In the genomic region with DNA sequence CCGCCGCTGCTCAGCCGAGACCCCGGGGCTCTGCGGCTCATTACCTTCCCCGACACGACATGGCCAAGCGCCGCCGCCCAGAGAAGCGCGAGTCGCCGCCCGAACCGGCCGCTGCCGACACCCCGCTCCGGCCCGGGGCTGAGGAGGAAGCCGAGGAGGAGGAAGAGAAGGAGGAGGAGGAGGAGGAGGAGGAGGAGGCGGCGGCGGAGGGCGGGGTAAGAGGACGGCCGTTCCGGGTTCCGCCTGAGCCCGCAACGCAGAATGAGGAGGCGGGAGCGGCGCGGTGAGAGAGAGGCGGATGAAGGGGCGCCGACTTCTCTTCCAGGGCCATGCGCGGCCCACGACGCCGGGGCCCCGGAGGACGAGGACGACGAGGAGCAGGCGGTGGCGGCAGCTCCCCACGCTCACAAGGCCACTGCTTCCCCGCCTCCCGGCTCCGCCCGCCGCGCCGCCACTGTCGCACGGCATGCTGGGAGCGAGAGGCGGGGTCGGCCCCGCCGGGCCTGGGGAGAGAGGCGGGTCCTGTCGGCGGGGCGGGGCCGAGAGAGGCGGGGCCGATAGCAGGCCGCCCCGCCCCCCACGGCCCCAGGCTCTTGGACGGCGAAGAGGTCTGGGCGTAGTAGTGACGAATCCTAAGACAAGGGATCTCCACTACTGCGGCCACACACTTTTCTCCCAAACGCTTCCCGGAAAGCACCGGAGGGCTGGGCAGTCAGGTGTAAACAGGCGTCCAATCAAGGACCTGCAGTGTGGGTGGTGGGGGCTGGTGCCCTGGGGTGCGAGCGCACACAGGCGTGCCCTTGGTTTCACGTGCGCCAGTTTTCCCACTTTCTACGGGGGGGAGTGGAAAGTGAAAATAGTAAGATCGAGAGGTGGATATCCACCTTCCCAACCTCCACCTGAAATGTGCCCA, we compare ENCODE assay signal across 8 cellular contexts.
DNase-seq lines count a peak whose midpoint lies in the region; ATAC-seq and TF ChIP-seq lines count a peak whose summit lies in the region.
"Not testable (repeated sequence)": the region's sequence is repeated elsewhere in the genome, so short reads cannot be mapped to it uniquely, and the experiment has no call there.

No MANE protein-coding gene starts in this region.

- H3K9me3 ChIP-seq in suprapubic skin, result not testable (repeated sequence)

- DNase-seq in GF-D8 (lab: John Stamatoyannopoulos, UW) (peak; percentile 74), HFF-Myc (ENCODE audit: extremely low read depth, low read depth) (peak; percentile 78), NAMALWA (ENCODE audit: low spot score) (peak; percentile 87), glutamatergic neuron (peak; percentile 93), omental fat pad (ENCODE audit: low spot score) (peak; percentile 82), suprapubic skin (ENCODE audit: low spot score in 2 of 2) (peak; percentile 91 to 93)
- peak; percentile 94 to 95 for DNase-seq in activated naive CD4-positive, alpha-beta T cell treated with anti-CD3 and anti-CD28 coated beads, Interleukin-2, amount 50 U/mL, for 72 hours (ENCODE audit: low spot score in 2 of 2)

- H3K36me3 Mint-ChIP-seq in activated naive CD4-positive, alpha-beta T cell treated with anti-CD3 and anti-CD28 coated beads, Interleukin-2, amount 50 U/mL, for 72 hours; glutamatergic neuron (ENCODE audit: unreplicated experiment): not testable (repeated sequence)

- WGBS in suprapubic skin, result under 1% methylated on average over 43 of the region's 91 CpGs

- not testable (repeated sequence) for H3K36me3 ChIP-seq in suprapubic skin

- H3K27me3 ChIP-seq in suprapubic skin, result not testable (repeated sequence)

- peaks cover 12% of the 10 kb centered on the region for H3K4me1 ChIP-seq in suprapubic skin

- H3K4me3 Mint-ChIP-seq in glutamatergic neuron (ENCODE audit: unreplicated experiment), result peak overlapping the region; percentile 83

- H3K4me1 Mint-ChIP-seq in glutamatergic neuron (ENCODE audit: low read depth, unreplicated experiment), result not testable (repeated sequence)

- peak; percentile 42 to 59 for TF ChIP-seq POLR2A in suprapubic skin (IDR thresholded peaks at IDR 0.05)

- not testable (repeated sequence) for TF ChIP-seq CTCF in HFF-Myc (IDR thresholded peaks at IDR 0.05; ENCODE audit: low read depth, low read length, missing control alignments); glutamatergic neuron (IDR thresholded peaks at IDR 0.05; ENCODE audit: partially characterized antibody, unreplicated experiment); omental fat pad (IDR thresholded peaks at IDR 0.05); suprapubic skin (IDR thresholded peaks at IDR 0.05)

- H3K27ac ChIP-seq in suprapubic skin, result peak overlapping the region; percentile 96

- H3K27ac Mint-ChIP-seq in activated naive CD4-positive, alpha-beta T cell treated with anti-CD3 and anti-CD28 coated beads, Interleukin-2, amount 50 U/mL, for 72 hours, result peak overlapping the region; percentile 84 to 94
- peak overlapping the region; percentile 76 for H3K27ac Mint-ChIP-seq in glutamatergic neuron (ENCODE audit: unreplicated experiment)

- H3K27me3 Mint-ChIP-seq in glutamatergic neuron (ENCODE audit: unreplicated experiment), result not testable (repeated sequence)

- H3K4me3 ChIP-seq in HFF-Myc (replicated peaks; ENCODE audit: low read depth, low read length), result peak overlapping the region; percentile 50
- H3K4me3 ChIP-seq in suprapubic skin, result peak overlapping the region; percentile 62

- not testable (repeated sequence) for TF ChIP-seq EP300 in suprapubic skin (IDR thresholded peaks at IDR 0.05)

- H3K9me3 Mint-ChIP-seq in activated naive CD4-positive, alpha-beta T cell treated with anti-CD3 and anti-CD28 coated beads, Interleukin-2, amount 50 U/mL, for 72 hours; glutamatergic neuron (ENCODE audit: unreplicated experiment): not testable (repeated sequence)

- ATAC-seq in SK-N-SH treated with all-trans-retinoic acid at 6 μM for 48 hours, result peak; percentile 94
- ATAC-seq in activated naive CD4-positive, alpha-beta T cell treated with anti-CD3 and anti-CD28 coated beads, Interleukin-2, amount 50 U/mL, for 72 hours, result peak; percentile 76 to 85
- ATAC-seq in omental fat pad (ENCODE audit: low FRiP score), result peak; percentile 97

Comparison
In these comparisons a context has a peak if more than half of its experiments do, and no peak if none do; other contexts are left out.
1. Peak in every context shown above with its lines: DNase-seq, ATAC-seq, H3K4me3 ChIP-seq and H3K27ac ChIP-seq.